Comparison of ENCODE assay signal across 1 cellular context in genomic region chr16:85303354-85303883, GRCh38.
TF ChIP-seq lines count a peak whose summit lies in the region.

No MANE protein-coding gene starts in this region.

TF ChIP-seq in HepG2, 621 proteins besides CTCF, POLR2A, EP300 and RAD21 (continued from another document and continues in another):
- TF ChIP-seq, protein P1, sequence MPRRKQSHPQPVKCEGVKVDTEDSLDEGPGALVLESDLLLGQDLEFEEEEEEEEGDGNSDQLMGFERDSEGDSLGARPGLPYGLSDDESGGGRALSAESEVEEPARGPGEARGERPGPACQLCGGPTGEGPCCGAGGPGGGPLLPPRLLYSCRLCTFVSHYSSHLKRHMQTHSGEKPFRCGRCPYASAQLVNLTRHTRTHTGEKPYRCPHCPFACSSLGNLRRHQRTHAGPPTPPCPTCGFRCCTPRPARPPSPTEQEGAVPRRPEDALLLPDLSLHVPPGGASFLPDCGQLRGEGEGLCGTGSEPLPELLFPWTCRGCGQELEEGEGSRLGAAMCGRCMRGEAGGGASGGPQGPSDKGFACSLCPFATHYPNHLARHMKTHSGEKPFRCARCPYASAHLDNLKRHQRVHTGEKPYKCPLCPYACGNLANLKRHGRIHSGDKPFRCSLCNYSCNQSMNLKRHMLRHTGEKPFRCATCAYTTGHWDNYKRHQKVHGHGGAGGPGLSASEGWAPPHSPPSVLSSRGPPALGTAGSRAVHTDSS (CRISPR knock-in tag; conservative IDR thresholded peaks at IDR 0.05), result 0 out of 2 replicates have a peak, but pooled peaks have one; percentile 21
- TF ChIP-seq ZKSCAN8 (CRISPR knock-in tag; IDR thresholded peaks at IDR 0.05; ENCODE audit: borderline replicate concordance) (no peak), ZNF589 (CRISPR knock-in tag; conservative IDR thresholded peaks at IDR 0.05) (no peak), ZFY (CRISPR knock-in tag; IDR thresholded peaks at IDR 0.05) (peak; percentile 30; the same call in 1 of the 2 replicates), NFYB (CRISPR knock-in tag; IDR thresholded peaks at IDR 0.05) (peak; percentile 27), TSC22D2 (CRISPR knock-in tag; IDR thresholded peaks at IDR 0.05; ENCODE audit: borderline replicate concordance) (peak; percentile 54; the same call in 1 of the 2 replicates), ZNF432 (CRISPR knock-in tag; IDR thresholded peaks at IDR 0.05; ENCODE audit: borderline replicate concordance) (no peak), SMC3 (IDR thresholded peaks at IDR 0.05; ENCODE audit: low read length) (peak; percentile 49; the same call in 1 of the 2 replicates), ZNF276 (CRISPR knock-in tag; IDR thresholded peaks at IDR 0.05; ENCODE audit: low read depth) (peak; percentile 31; the same call in 1 of the 2 replicates), ZFP90 (CRISPR knock-in tag; IDR thresholded peaks at IDR 0.05; ENCODE audit: borderline replicate concordance) (peak; percentile 83; the same call in 1 of the 2 replicates), NR2F6 (IDR thresholded peaks at IDR 0.05) (no peak), NR2F6 (CRISPR knock-in tag; IDR thresholded peaks at IDR 0.05) (peak; percentile 26; the same call in 1 of the 2 replicates), ZNF576 (CRISPR knock-in tag; IDR thresholded peaks at IDR 0.05) (no peak), MTA1 (CRISPR knock-in tag; IDR thresholded peaks at IDR 0.05; ENCODE audit: borderline replicate concordance) (peak; percentile 71; the same call in 1 of the 2 replicates), ATF3 (CRISPR knock-in tag; IDR thresholded peaks at IDR 0.05) (no peak), ZNF484 (CRISPR knock-in tag; IDR thresholded peaks at IDR 0.05; ENCODE audit: borderline replicate concordance, low read depth) (no peak), KDM2A (CRISPR knock-in tag; IDR thresholded peaks at IDR 0.05; ENCODE audit: borderline replicate concordance, low read depth) (peak; percentile 72; the same call in 1 of the 2 replicates), RORA (CRISPR knock-in tag; IDR thresholded peaks at IDR 0.05) (no peak), ZBTB25 (CRISPR knock-in tag; IDR thresholded peaks at IDR 0.05) (no peak), KLF11 (CRISPR knock-in tag; IDR thresholded peaks at IDR 0.05) (no peak), KLF15 (CRISPR knock-in tag; IDR thresholded peaks at IDR 0.05; ENCODE audit: borderline replicate concordance) (no peak), GATA4 (IDR thresholded peaks at IDR 0.05; ENCODE audit: borderline replicate concordance, low read depth) (no peak), PITX1 (CRISPR knock-in tag; IDR thresholded peaks at IDR 0.05) (peak; percentile 40; the same call in 1 of the 2 replicates), MAZ (IDR thresholded peaks at IDR 0.05; ENCODE audit: borderline replicate concordance, low read depth, low read length) (no peak), MAZ (CRISPR knock-in tag; IDR thresholded peaks at IDR 0.05; ENCODE audit: low read depth) (0 out of 2 replicates have a peak, but pooled peaks have one; percentile 27), KDM5B (CRISPR knock-in tag; IDR thresholded peaks at IDR 0.05; ENCODE audit: borderline replicate concordance) (peak; percentile 55; the same call in 1 of the 2 replicates), NR2F1 (CRISPR knock-in tag; IDR thresholded peaks at IDR 0.05) (no peak), ZNF547 (CRISPR knock-in tag; IDR thresholded peaks at IDR 0.05) (0 out of 2 replicates have a peak, but pooled peaks have one; percentile 43), REXO4 (CRISPR knock-in tag; IDR thresholded peaks at IDR 0.05; ENCODE audit: borderline replicate concordance) (no peak), MLX (CRISPR knock-in tag; IDR thresholded peaks at IDR 0.05) (no peak), MIER3 (CRISPR knock-in tag; IDR thresholded peaks at IDR 0.05; ENCODE audit: borderline replicate concordance) (no peak), MAFF (IDR thresholded peaks at IDR 0.05; ENCODE audit: low read depth, low read length) (no peak), CC2D1A (CRISPR knock-in tag; IDR thresholded peaks at IDR 0.05) (no peak), STAT6 (CRISPR knock-in tag; IDR thresholded peaks at IDR 0.05; ENCODE audit: borderline replicate concordance) (no peak), ZNF672 (CRISPR knock-in tag; IDR thresholded peaks at IDR 0.05) (no peak; the same call in 1 of the 2 replicates), RARA (CRISPR knock-in tag; IDR thresholded peaks at IDR 0.05) (no peak), ZBTB42 (CRISPR knock-in tag; IDR thresholded peaks at IDR 0.05) (peak; percentile 75; the same call in 1 of the 2 replicates), HNF1B (CRISPR knock-in tag; IDR thresholded peaks at IDR 0.05) (peak; percentile 69; the same call in 1 of the 2 replicates), SIX1 (CRISPR knock-in tag; IDR thresholded peaks at IDR 0.05; ENCODE audit: borderline replicate concordance) (no peak)
- TF ChIP-seq, protein P2, sequence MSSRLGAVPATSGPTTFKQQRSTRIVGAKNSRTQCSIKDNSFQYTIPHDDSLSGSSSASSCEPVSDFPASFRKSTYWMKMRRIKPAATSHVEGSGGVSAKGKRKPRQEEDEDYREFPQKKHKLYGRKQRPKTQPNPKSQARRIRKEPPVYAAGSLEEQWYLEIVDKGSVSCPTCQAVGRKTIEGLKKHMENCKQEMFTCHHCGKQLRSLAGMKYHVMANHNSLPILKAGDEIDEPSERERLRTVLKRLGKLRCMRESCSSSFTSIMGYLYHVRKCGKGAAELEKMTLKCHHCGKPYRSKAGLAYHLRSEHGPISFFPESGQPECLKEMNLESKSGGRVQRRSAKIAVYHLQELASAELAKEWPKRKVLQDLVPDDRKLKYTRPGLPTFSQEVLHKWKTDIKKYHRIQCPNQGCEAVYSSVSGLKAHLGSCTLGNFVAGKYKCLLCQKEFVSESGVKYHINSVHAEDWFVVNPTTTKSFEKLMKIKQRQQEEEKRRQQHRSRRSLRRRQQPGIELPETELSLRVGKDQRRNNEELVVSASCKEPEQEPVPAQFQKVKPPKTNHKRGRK (CRISPR knock-in tag; IDR thresholded peaks at IDR 0.05), result no peak
- TF ChIP-seq, protein P3, sequence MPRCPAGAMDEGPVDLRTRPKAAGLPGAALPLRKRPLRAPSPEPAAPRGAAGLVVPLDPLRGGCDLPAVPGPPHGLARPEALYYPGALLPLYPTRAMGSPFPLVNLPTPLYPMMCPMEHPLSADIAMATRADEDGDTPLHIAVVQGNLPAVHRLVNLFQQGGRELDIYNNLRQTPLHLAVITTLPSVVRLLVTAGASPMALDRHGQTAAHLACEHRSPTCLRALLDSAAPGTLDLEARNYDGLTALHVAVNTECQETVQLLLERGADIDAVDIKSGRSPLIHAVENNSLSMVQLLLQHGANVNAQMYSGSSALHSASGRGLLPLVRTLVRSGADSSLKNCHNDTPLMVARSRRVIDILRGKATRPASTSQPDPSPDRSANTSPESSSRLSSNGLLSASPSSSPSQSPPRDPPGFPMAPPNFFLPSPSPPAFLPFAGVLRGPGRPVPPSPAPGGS (CRISPR knock-in tag; IDR thresholded peaks at IDR 0.05), result no peak
- TF ChIP-seq, protein P4, sequence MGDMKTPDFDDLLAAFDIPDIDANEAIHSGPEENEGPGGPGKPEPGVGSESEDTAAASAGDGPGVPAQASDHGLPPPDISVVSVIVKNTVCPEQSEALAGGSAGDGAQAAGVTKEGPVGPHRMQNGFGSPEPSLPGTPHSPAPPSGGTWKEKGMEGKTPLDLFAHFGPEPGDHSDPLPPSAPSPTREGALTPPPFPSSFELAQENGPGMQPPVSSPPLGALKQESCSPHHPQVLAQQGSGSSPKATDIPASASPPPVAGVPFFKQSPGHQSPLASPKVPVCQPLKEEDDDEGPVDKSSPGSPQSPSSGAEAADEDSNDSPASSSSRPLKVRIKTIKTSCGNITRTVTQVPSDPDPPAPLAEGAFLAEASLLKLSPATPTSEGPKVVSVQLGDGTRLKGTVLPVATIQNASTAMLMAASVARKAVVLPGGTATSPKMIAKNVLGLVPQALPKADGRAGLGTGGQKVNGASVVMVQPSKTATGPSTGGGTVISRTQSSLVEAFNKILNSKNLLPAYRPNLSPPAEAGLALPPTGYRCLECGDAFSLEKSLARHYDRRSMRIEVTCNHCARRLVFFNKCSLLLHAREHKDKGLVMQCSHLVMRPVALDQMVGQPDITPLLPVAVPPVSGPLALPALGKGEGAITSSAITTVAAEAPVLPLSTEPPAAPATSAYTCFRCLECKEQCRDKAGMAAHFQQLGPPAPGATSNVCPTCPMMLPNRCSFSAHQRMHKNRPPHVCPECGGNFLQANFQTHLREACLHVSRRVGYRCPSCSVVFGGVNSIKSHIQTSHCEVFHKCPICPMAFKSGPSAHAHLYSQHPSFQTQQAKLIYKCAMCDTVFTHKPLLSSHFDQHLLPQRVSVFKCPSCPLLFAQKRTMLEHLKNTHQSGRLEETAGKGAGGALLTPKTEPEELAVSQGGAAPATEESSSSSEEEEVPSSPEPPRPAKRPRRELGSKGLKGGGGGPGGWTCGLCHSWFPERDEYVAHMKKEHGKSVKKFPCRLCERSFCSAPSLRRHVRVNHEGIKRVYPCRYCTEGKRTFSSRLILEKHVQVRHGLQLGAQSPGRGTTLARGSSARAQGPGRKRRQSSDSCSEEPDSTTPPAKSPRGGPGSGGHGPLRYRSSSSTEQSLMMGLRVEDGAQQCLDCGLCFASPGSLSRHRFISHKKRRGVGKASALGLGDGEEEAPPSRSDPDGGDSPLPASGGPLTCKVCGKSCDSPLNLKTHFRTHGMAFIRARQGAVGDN (CRISPR knock-in tag; IDR thresholded peaks at IDR 0.05), result peak; percentile 70
- TF ChIP-seq, protein P5, sequence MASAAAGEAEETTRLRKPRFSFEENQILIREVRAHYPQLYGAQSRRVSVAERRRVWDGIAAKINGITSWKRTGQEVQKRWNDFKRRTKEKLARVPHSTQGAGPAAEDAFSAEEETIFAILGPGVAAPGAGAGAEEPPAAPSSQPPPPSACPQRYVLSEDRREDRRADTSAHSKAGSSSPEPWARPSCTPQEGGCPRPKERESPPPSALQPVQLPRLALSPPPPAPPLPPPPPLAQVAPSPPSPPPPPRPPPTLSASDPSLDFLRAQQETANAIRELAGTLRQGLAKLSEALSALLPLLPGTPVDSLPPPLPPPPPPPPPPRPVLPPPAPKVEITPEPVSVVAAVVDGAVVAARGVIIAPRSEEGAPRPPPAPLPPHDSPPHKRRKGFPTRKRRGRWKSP (CRISPR knock-in tag; IDR thresholded peaks at IDR 0.05), result no peak
